ENCODE assay signal across 29 cellular contexts in the genomic region with DNA sequence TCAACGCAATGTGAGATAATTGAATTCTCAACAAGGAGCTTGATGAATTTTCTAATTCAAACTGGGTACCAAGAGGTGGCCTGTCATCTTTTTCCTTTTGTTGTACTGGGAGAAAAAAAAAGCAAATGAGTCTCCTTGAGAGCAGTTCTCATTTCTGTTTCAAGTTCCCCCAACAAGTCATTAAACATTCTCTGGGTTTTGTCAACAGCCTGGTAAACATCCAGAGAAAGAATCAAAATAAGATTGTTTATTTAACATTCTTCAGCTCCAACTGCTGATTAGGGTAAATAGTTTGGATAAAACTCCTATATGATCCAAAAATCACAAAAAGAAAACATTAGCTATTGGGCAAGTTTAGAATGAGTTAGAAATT.
"Had no signal": no experiment of that assay in that cellular context is flagged by ENCODE, and none has a peak within 500 bp of the region (broad histone marks: within the 10 kb centered on the region; RNA-seq: fewer than 3 reads in every experiment).

No MANE protein-coding gene starts in this region.

- H3K27ac ChIP-seq: adrenal gland, cardiac muscle cell, colonic mucosa, dorsolateral prefrontal cortex, gastroesophageal sphincter, lower lobe of right lung, right lobe of liver, thoracic aorta, upper lobe of right lung had no signal

- H3K27ac Mint-ChIP-seq: activated B cell treated with CpG ODN at 0.5 μM for 24 hours; activated CD8-positive, alpha-beta T cell treated with anti-CD3 and anti-CD28 coated beads for 36 hours; activated naive CD4-positive, alpha-beta T cell treated with anti-CD3 and anti-CD28 coated beads, Interleukin-2, amount 50 U/mL, for 72 hours; activated T-helper 2 cell treated with anti-CD3 and anti-CD28 coated beads, Interferon-gamma antibody, Interleukin-2, Interleukin-4, amounts not matched to agents 10 μg/mL and 5 μg/mL and 100 μg/mL, durations not matched to agents 14 hours and 24 hours and 36 hours; effector memory CD8-positive, alpha-beta T cell; natural killer cell treated with Interleukin-12 subunit alpha and Interleukin-12 subunit beta and Interleukin-15 and Interleukin-18, amount 100 ng/mL, for 72 hours; stimulated activated effector memory CD8-positive, alpha-beta T cell treated with anti-CD3 and anti-CD28 coated beads, Interleukin-12 subunit alpha, Interleukin-12 subunit beta, amount 100 ng/mL, for 72 hours; stimulated activated naive CD8-positive, alpha-beta T cell treated with anti-CD3 and anti-CD28 coated beads, Interleukin-15, Interleukin-2, amounts not matched to agents 100 ng/mL and 50 ng/mL, for 24 hours; T-helper 2 cell treated with Interferon-gamma antibody and Interleukin-4, amounts not matched to agents 5 μg/mL and 100 μg/mL, for 36 hours had no signal

- ATAC-seq: activated CD8-positive, alpha-beta T cell treated with anti-CD3 and anti-CD28 coated beads for 36 hours; activated naive CD4-positive, alpha-beta T cell treated with anti-CD3 and anti-CD28 coated beads, Interleukin-2, amount 50 U/mL, for 72 hours; activated T-cell treated with anti-CD3 and anti-CD28 coated beads, Interleukin-2, amount 50 U/mL, for 4 hours; effector memory CD8-positive, alpha-beta T cell; esophagus mucosa; mucosa of descending colon; natural killer cell treated with Interleukin-12 subunit alpha and Interleukin-12 subunit beta and Interleukin-15 and Interleukin-18, amount 100 ng/mL, for 72 hours; right lobe of liver; stimulated activated effector memory CD8-positive, alpha-beta T cell treated with anti-CD3 and anti-CD28 coated beads, Interleukin-12 subunit alpha, Interleukin-12 subunit beta, amount 100 ng/mL, for 72 hours; upper lobe of right lung had no signal

- H3K9me3 ChIP-seq: colonic mucosa, gastroesophageal sphincter, lower lobe of right lung, mucosa of descending colon, right lobe of liver, thoracic aorta, upper lobe of right lung had no signal

- H3K27me3 Mint-ChIP-seq: activated B cell treated with CpG ODN at 0.5 μM for 24 hours; activated CD8-positive, alpha-beta T cell treated with anti-CD3 and anti-CD28 coated beads for 36 hours; brain; effector memory CD8-positive, alpha-beta T cell; natural killer cell treated with Interleukin-12 subunit alpha and Interleukin-12 subunit beta and Interleukin-15 and Interleukin-18, amount 100 ng/mL, for 72 hours; stimulated activated naive CD8-positive, alpha-beta T cell treated with anti-CD3 and anti-CD28 coated beads, Interleukin-15, Interleukin-2, amounts not matched to agents 100 ng/mL and 50 ng/mL, for 24 hours had no signal

- H3K36me3 Mint-ChIP-seq: activated naive CD4-positive, alpha-beta T cell treated with anti-CD3 and anti-CD28 coated beads, Interleukin-2, amount 50 U/mL, for 72 hours; brain; natural killer cell treated with Interleukin-12 subunit alpha and Interleukin-12 subunit beta and Interleukin-15 and Interleukin-18, amount 100 ng/mL, for 72 hours; stimulated activated effector memory CD8-positive, alpha-beta T cell treated with anti-CD3 and anti-CD28 coated beads, Interleukin-12 subunit alpha, Interleukin-12 subunit beta, amount 100 ng/mL, for 72 hours had no signal

- H3K4me3 ChIP-seq: adrenal gland, cardiac muscle cell, colonic mucosa, dorsolateral prefrontal cortex, gastroesophageal sphincter, lower lobe of right lung, mucosa of descending colon, right lobe of liver, thoracic aorta, upper lobe of right lung had no signal

- H3K36me3 ChIP-seq: adrenal gland, cardiac muscle cell, colonic mucosa, gastroesophageal sphincter, lower lobe of right lung, right lobe of liver, thoracic aorta, upper lobe of right lung had no signal

- H3K4me1 Mint-ChIP-seq: activated B cell treated with CpG ODN at 0.5 μM for 24 hours; stimulated activated effector memory CD8-positive, alpha-beta T cell treated with anti-CD3 and anti-CD28 coated beads, Interleukin-12 subunit alpha, Interleukin-12 subunit beta, amount 100 ng/mL, for 72 hours had no signal

- H3K4me1 ChIP-seq: adrenal gland, colonic mucosa, gastroesophageal sphincter, lower lobe of right lung, right lobe of liver, upper lobe of right lung had no signal

- H3K4me3 Mint-ChIP-seq: activated B cell treated with CpG ODN at 0.5 μM for 24 hours; activated CD8-positive, alpha-beta T cell treated with anti-CD3 and anti-CD28 coated beads for 36 hours; activated T-cell treated with anti-CD3 and anti-CD28 coated beads, Interleukin-2, amount 50 U/mL, for 4 hours; brain; effector memory CD8-positive, alpha-beta T cell; natural killer cell treated with Interleukin-12 subunit alpha and Interleukin-12 subunit beta and Interleukin-15 and Interleukin-18, amount 100 ng/mL, for 72 hours; stimulated activated effector memory CD8-positive, alpha-beta T cell treated with anti-CD3 and anti-CD28 coated beads, Interleukin-12 subunit alpha, Interleukin-12 subunit beta, amount 100 ng/mL, for 72 hours; stimulated activated naive CD8-positive, alpha-beta T cell treated with anti-CD3 and anti-CD28 coated beads, Interleukin-15, Interleukin-2, amounts not matched to agents 100 ng/mL and 50 ng/mL, for 24 hours; T-helper 2 cell treated with Interferon-gamma antibody and Interleukin-4, amounts not matched to agents 5 μg/mL and 100 μg/mL, for 36 hours had no signal

- H3K27me3 ChIP-seq: adrenal gland, colonic mucosa, dorsolateral prefrontal cortex, gastroesophageal sphincter, right lobe of liver, upper lobe of right lung had no signal

- DNase-seq: activated B cell treated with CpG ODN at 0.5 μM for 24 hours; activated CD4-positive, alpha-beta T cell treated with anti-CD3 and anti-CD28 coated beads, Interleukin-2, amount 50 U/mL, for 1 hour; activated CD8-positive, alpha-beta T cell treated with anti-CD3 and anti-CD28 coated beads for 36 hours; activated T-cell treated with anti-CD3 and anti-CD28 coated beads, Interleukin-2, amount 50 U/mL, for 4 hours; adrenal gland; aorta; cerebellar nuclear complex; colonic mucosa; dorsolateral prefrontal cortex; effector memory CD8-positive, alpha-beta T cell; head of caudate nucleus; lower lobe of right lung; mucosa of descending colon; posterior cingulate gyrus; right lobe of liver; stimulated activated CD4-positive, alpha-beta T cell treated with anti-CD3 and anti-CD28 coated beads, Interleukin-4, amount 100 ng/mL, for 24 hours; T-helper 1 cell; upper lobe of right lung had no signal

- H3K9me3 Mint-ChIP-seq: brain had no signal
